ENCODE assay signal across 9 cellular contexts in genomic region chr1:201282931-201283829, GRCh38. TPM values are rescaled to one million over a fixed set of nuclear protein-coding genes. Genes with fewer than 3 reads are reported as not detected.
DNase-seq lines count a peak whose midpoint lies in the region; ATAC-seq and TF ChIP-seq lines count a peak whose summit lies in the region.
"Had no signal": no experiment of that assay in that cellular context is flagged by ENCODE, and none has a peak within 500 bp of the region (broad histone marks: within the 10 kb centered on the region; RNA-seq: fewer than 3 reads in every experiment).

TSS of gene PKP1 (plus strand) at chr1:201283506. CDS start at chr1:201283703, 197 bp downstream.

- H3K36me3 ChIP-seq in HUES6 (ENCODE audit: control insufficient read depth, insufficient read depth, low read length), result no peaks in the 10 kb centered on the region

- H3K4me1 ChIP-seq in HUES6 (ENCODE audit: control insufficient read depth, insufficient read depth, low read length), result peaks cover 9% of the 10 kb centered on the region; the same call in 1 of the 2 replicates

- ATAC-seq in HG03432 (IDR thresholded peaks at IDR 0.05; ENCODE audit: unreplicated experiment), result no peak
- ATAC-seq in SK-N-SH treated with all-trans-retinoic acid at 6 μM for 48 hours, result no peak
- no peak for ATAC-seq in HG03354 (IDR thresholded peaks at IDR 0.05; ENCODE audit: poor library complexity, severe bottlenecking, unreplicated experiment)

- peak within 1 kb of the TSS; percentile 69 for H3K4me3 Mint-ChIP-seq in activated naive CD8-positive, alpha-beta T cell treated with anti-CD3 and anti-CD28 coated beads for 36 hours

- H3K36me3 Mint-ChIP-seq in activated naive CD8-positive, alpha-beta T cell treated with anti-CD3 and anti-CD28 coated beads for 36 hours, result no peaks in the 10 kb centered on the region

- H3K9me3 ChIP-seq in HUES6 (ENCODE audit: control insufficient read depth, insufficient read depth, low read depth, low read length), result no peaks in the 10 kb centered on the region

- peak within 1 kb of the TSS; percentile 42 for H3K4me3 ChIP-seq in HUES6 (ENCODE audit: low read depth, low read length)

- peaks cover 48% of the 10 kb centered on the region for H3K27me3 Mint-ChIP-seq in activated naive CD8-positive, alpha-beta T cell treated with anti-CD3 and anti-CD28 coated beads for 36 hours

- no peak within 1 kb of the TSS for H3K27ac Mint-ChIP-seq in activated naive CD8-positive, alpha-beta T cell treated with anti-CD3 and anti-CD28 coated beads for 36 hours

- peak; percentile 49 for DNase-seq in activated naive CD8-positive, alpha-beta T cell treated with anti-CD3 and anti-CD28 coated beads for 36 hours
- peak; percentile 63 for DNase-seq in iPS-NIHi11 (ENCODE audit: low spot score)
- peak; percentile 16 to 18 for DNase-seq in stimulated activated CD8-positive, alpha-beta memory T cell treated with anti-CD3 and anti-CD28 coated beads, Interleukin-2, amount 100 ng/mL, for 48 hours (ENCODE audit: low read depth in 2 of 2)
- no peak for DNase-seq in 8988T

- no peak within 1 kb of the TSS for H3K9ac ChIP-seq in HUES6 (ENCODE audit: low read length)

- H3K9me3 Mint-ChIP-seq in activated naive CD8-positive, alpha-beta T cell treated with anti-CD3 and anti-CD28 coated beads for 36 hours, result no peaks in the 10 kb centered on the region

- H3K27me3 ChIP-seq in HUES6 (ENCODE audit: control insufficient read depth, insufficient read depth, low read length), result peaks cover 63% of the 10 kb centered on the region

- H3K27ac ChIP-seq in HUES6 (ENCODE audit: low read depth, low read length), result no peak within 1 kb of the TSS

- H3K4me1 Mint-ChIP-seq in activated naive CD8-positive, alpha-beta T cell treated with anti-CD3 and anti-CD28 coated beads for 36 hours, result peaks cover 2% of the 10 kb centered on the region

TF ChIP-seq in SK-N-SH treated with all-trans-retinoic acid at 6 μM for 48 hours, 23 proteins besides CTCF, POLR2A, EP300 and RAD21:
- TF ChIP-seq PATZ1 (CRISPR knock-in tag; IDR thresholded peaks at IDR 0.05; ENCODE audit: borderline replicate concordance), result no peak
- no peak for TF ChIP-seq ARNTL (CRISPR knock-in tag; IDR thresholded peaks at IDR 0.05; ENCODE audit: borderline replicate concordance, low read depth)
- no peak for TF ChIP-seq ZC3H10 (CRISPR knock-in tag; IDR thresholded peaks at IDR 0.05)
- no peak for TF ChIP-seq TOX (CRISPR knock-in tag; IDR thresholded peaks at IDR 0.05; ENCODE audit: borderline replicate concordance)
- TF ChIP-seq SNAI2 (CRISPR knock-in tag; IDR thresholded peaks at IDR 0.05), result no peak
- TF ChIP-seq, protein P1, sequence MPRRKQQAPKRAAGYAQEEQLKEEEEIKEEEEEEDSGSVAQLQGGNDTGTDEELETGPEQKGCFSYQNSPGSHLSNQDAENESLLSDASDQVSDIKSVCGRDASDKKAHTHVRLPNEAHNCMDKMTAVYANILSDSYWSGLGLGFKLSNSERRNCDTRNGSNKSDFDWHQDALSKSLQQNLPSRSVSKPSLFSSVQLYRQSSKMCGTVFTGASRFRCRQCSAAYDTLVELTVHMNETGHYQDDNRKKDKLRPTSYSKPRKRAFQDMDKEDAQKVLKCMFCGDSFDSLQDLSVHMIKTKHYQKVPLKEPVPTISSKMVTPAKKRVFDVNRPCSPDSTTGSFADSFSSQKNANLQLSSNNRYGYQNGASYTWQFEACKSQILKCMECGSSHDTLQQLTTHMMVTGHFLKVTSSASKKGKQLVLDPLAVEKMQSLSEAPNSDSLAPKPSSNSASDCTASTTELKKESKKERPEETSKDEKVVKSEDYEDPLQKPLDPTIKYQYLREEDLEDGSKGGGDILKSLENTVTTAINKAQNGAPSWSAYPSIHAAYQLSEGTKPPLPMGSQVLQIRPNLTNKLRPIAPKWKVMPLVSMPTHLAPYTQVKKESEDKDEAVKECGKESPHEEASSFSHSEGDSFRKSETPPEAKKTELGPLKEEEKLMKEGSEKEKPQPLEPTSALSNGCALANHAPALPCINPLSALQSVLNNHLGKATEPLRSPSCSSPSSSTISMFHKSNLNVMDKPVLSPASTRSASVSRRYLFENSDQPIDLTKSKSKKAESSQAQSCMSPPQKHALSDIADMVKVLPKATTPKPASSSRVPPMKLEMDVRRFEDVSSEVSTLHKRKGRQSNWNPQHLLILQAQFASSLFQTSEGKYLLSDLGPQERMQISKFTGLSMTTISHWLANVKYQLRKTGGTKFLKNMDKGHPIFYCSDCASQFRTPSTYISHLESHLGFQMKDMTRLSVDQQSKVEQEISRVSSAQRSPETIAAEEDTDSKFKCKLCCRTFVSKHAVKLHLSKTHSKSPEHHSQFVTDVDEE (CRISPR knock-in tag; IDR thresholded peaks at IDR 0.05), result no peak
- no peak for TF ChIP-seq ZNF8 (CRISPR knock-in tag; IDR thresholded peaks at IDR 0.05)
- TF ChIP-seq, protein P2, sequence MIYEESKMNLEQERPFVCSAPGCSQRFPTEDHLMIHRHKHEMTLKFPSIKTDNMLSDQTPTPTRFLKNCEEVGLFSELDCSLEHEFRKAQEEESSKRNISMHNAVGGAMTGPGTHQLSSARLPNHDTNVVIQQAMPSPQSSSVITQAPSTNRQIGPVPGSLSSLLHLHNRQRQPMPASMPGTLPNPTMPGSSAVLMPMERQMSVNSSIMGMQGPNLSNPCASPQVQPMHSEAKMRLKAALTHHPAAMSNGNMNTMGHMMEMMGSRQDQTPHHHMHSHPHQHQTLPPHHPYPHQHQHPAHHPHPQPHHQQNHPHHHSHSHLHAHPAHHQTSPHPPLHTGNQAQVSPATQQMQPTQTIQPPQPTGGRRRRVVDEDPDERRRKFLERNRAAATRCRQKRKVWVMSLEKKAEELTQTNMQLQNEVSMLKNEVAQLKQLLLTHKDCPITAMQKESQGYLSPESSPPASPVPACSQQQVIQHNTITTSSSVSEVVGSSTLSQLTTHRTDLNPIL (CRISPR knock-in tag; IDR thresholded peaks at IDR 0.05; ENCODE audit: low read depth), result no peak
- no peak for TF ChIP-seq TCF4 (CRISPR knock-in tag; IDR thresholded peaks at IDR 0.05; ENCODE audit: borderline replicate concordance)
- no peak for TF ChIP-seq ZNF565 (CRISPR knock-in tag; conservative IDR thresholded peaks at IDR 0.05; ENCODE audit: low read depth)
- TF ChIP-seq POU6F1 (CRISPR knock-in tag; IDR thresholded peaks at IDR 0.05; ENCODE audit: borderline replicate concordance, low read depth), result no peak
- TF ChIP-seq OSR1 (CRISPR knock-in tag; IDR thresholded peaks at IDR 0.05), result no peak

RNA-seq across cellular contexts. Expression of gene PKP1, which starts in this region (rescaled TPM):
- under 1 TPM; 0.04 to 0.06 TPM for total RNA-seq in activated naive CD8-positive, alpha-beta T cell treated with anti-CD3 and anti-CD28 coated beads for 36 hours
- total RNA-seq: fibroblast of villous mesenchyme had no signal

Comparison
In these comparisons a context has a peak if more than half of its experiments do, and no peak if none do; other contexts are left out.
1. Peak in DNase-seq in activated naive CD8-positive, alpha-beta T cell treated with anti-CD3 and anti-CD28 coated beads for 36 hours; RNA of the gene not detected or under 1 TPM.